2 cellular contexts compared by ENCODE assay signal in the genomic region with DNA sequence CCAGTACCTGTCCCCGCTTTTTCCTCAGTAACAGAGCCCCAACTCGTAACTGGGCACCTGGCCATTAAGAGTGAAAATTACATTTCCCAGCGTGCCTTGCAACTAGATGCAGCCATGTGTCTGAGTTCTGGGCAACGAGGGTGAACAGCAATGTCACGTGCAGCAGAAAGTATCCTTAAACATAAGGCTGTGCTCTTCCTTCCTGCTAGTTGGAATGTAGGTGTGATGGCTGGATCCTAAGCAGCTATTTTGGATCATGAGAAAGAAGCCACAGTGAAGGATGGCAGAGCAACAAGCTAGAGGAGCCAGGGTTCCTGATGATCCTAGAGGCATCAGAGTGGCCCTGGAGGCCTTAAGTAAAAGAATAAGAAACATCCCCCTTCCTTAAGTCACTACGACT.
A peak's percentile ranks its signal among the peaks of the same experiment; 100 is the strongest.
TF ChIP-seq lines count a peak whose summit lies in the region.

No MANE protein-coding gene starts in this region.

TF ChIP-seq in IMR-90, 13 proteins besides CTCF, POLR2A, EP300 and RAD21:
- TF ChIP-seq CEBPB (IDR thresholded peaks at IDR 0.05; ENCODE audit: low read depth, low read length), result no peak
- TF ChIP-seq MAFK (IDR thresholded peaks at IDR 0.05; ENCODE audit: low read depth, low read length), result no peak
- TF ChIP-seq MAZ (IDR thresholded peaks at IDR 0.05; ENCODE audit: borderline replicate concordance, low read depth, low read length), result no peak
- no peak for TF ChIP-seq FOS (IDR thresholded peaks at IDR 0.05; ENCODE audit: low read depth, low read length)
- no peak for TF ChIP-seq BHLHE40 (IDR thresholded peaks at IDR 0.05; ENCODE audit: low read depth, low read length)
- TF ChIP-seq, protein P1, sequence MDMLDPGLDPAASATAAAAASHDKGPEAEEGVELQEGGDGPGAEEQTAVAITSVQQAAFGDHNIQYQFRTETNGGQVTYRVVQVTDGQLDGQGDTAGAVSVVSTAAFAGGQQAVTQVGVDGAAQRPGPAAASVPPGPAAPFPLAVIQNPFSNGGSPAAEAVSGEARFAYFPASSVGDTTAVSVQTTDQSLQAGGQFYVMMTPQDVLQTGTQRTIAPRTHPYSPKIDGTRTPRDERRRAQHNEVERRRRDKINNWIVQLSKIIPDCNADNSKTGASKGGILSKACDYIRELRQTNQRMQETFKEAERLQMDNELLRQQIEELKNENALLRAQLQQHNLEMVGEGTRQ (IDR thresholded peaks at IDR 0.05; ENCODE audit: low read depth, low read length), result no peak
- TF ChIP-seq RFX5 (IDR thresholded peaks at IDR 0.05; ENCODE audit: low read depth, low read length), result no peak
- TF ChIP-seq RCOR1 (IDR thresholded peaks at IDR 0.05; ENCODE audit: insufficient replicate concordance, low read length), result no peak
- TF ChIP-seq MXI1 (IDR thresholded peaks at IDR 0.05; ENCODE audit: borderline replicate concordance, low read depth, low read length), result no peak
- no peak for TF ChIP-seq NFE2L2 (IDR thresholded peaks at IDR 0.05; ENCODE audit: low read depth, low read length)
- TF ChIP-seq, protein P2, sequence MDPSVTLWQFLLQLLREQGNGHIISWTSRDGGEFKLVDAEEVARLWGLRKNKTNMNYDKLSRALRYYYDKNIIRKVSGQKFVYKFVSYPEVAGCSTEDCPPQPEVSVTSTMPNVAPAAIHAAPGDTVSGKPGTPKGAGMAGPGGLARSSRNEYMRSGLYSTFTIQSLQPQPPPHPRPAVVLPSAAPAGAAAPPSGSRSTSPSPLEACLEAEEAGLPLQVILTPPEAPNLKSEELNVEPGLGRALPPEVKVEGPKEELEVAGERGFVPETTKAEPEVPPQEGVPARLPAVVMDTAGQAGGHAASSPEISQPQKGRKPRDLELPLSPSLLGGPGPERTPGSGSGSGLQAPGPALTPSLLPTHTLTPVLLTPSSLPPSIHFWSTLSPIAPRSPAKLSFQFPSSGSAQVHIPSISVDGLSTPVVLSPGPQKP (IDR thresholded peaks at IDR 0.05; ENCODE audit: borderline replicate concordance, low read depth, low read length), result no peak
- no peak for TF ChIP-seq SMC3 (IDR thresholded peaks at IDR 0.05; ENCODE audit: low read depth, low read length)
- TF ChIP-seq CHD1 (IDR thresholded peaks at IDR 0.05; ENCODE audit: low read depth, low read length), result no peak

TF ChIP-seq in K562, 482 proteins besides CTCF, POLR2A, EP300 and RAD21:
- no peak for TF ChIP-seq SMC3 (conservative IDR thresholded peaks at IDR 0.05; ENCODE audit: insufficient read depth, low read depth, low read length)
- TF ChIP-seq RBM25 (IDR thresholded peaks at IDR 0.05; ENCODE audit: low read depth, low read length, severe bottlenecking), result peak; percentile 76
- no peak for TF ChIP-seq NR4A1 (CRISPR knock-in tag; IDR thresholded peaks at IDR 0.05)
- TF ChIP-seq NR4A1 (tag; IDR thresholded peaks at IDR 0.05), result no peak
- TF ChIP-seq USF1 (CRISPR knock-in tag; IDR thresholded peaks at IDR 0.05), result 0 out of 2 replicates have a peak, but pooled peaks have one; percentile 22
- no peak for TF ChIP-seq CHD7 (IDR thresholded peaks at IDR 0.05; ENCODE audit: low read depth, low read length)
- no peak for TF ChIP-seq SIX5 (IDR thresholded peaks at IDR 0.05; ENCODE audit: borderline replicate concordance in 1 of 2, insufficient read depth in 1 of 2, low read depth in 1 of 2, low read length in 2 of 2)
- no peak for TF ChIP-seq ZBTB2 (IDR thresholded peaks at IDR 0.05)
- peak; percentile 27 to 56; a peak in 3 of 4 replicates for TF ChIP-seq KDM1A (IDR thresholded peaks at IDR 0.05)
- TF ChIP-seq MAX (CRISPR knock-in tag; IDR thresholded peaks at IDR 0.05), result 0 out of 2 replicates have a peak, but pooled peaks have one; percentile 38
- TF ChIP-seq PTBP1 (IDR thresholded peaks at IDR 0.05; ENCODE audit: low read depth, low read length), result 0 out of 2 replicates have a peak, but pooled peaks have one; percentile 40
- TF ChIP-seq GATA2 (CRISPR knock-in tag; IDR thresholded peaks at IDR 0.05), result no peak
- TF ChIP-seq BCOR (IDR thresholded peaks at IDR 0.05), result peak; percentile 80
- peak; percentile 76; the same call in 1 of the 2 replicates for TF ChIP-seq SMARCA5 (IDR thresholded peaks at IDR 0.05)
- peak; percentile 86 for TF ChIP-seq HLTF (IDR thresholded peaks at IDR 0.05)
